ENCODE assay signal across 21 cellular contexts in genomic region chr7:106514887-106515286, GRCh38.
A peak's percentile ranks its signal among the peaks of the same experiment; 100 is the strongest.
DNase-seq lines count a peak whose midpoint lies in the region; ATAC-seq and TF ChIP-seq lines count a peak whose summit lies in the region.
"Had no signal": no experiment of that assay in that cellular context is flagged by ENCODE, and none has a peak within 500 bp of the region (broad histone marks: within the 10 kb centered on the region; RNA-seq: fewer than 3 reads in every experiment).

No MANE protein-coding gene starts in this region.

- POLR2A ChIA-PET in activated CD4-positive, alpha-beta memory T cell treated with anti-CD3 and anti-CD28 coated beads for 36 hours (lab: Charles Lee) = no interaction called here

- H3K4me1 Mint-ChIP-seq in activated CD4-positive, alpha-beta memory T cell treated with anti-CD3 and anti-CD28 coated beads for 36 hours (ENCODE audit: low read depth) = peaks cover 6% of the 10 kb centered on the region

- H3K9me3 Mint-ChIP-seq in activated CD4-positive, alpha-beta memory T cell treated with anti-CD3 and anti-CD28 coated beads for 36 hours = no peaks in the 10 kb centered on the region
- H3K9me3 Mint-ChIP-seq: CD4-positive, alpha-beta T cell had no signal

- peak overlapping the region; percentile 64 for H3K4me3 ChIP-seq in adipocyte (ENCODE audit: low read length)
- no peak overlapping the region for H3K4me3 ChIP-seq in fibroblast of pulmonary artery (replicated peaks; ENCODE audit: low read depth, low read length)
- H3K4me3 ChIP-seq: BLaER1 treated with 17β-estradiol and CSF1 and Interleukin-3, amounts not matched to agents 10 nM and 100 nM had no signal

- H3K4me3 Mint-ChIP-seq in activated CD4-positive, alpha-beta memory T cell treated with anti-CD3 and anti-CD28 coated beads for 36 hours = no peak overlapping the region
- H3K4me3 Mint-ChIP-seq: CD4-positive, alpha-beta T cell had no signal

- peaks cover 20% of the 10 kb centered on the region for H3K27me3 Mint-ChIP-seq in activated CD4-positive, alpha-beta memory T cell treated with anti-CD3 and anti-CD28 coated beads for 36 hours

- TF ChIP-seq CTCF in fibroblast of pulmonary artery (IDR thresholded peaks at IDR 0.05; ENCODE audit: low read length, missing control alignments) = no peak

- peak overlapping the region; percentile 52 for H3K9ac ChIP-seq in adipocyte (ENCODE audit: low read length)
- H3K9ac ChIP-seq: BLaER1 treated with 17β-estradiol and CSF1 and Interleukin-3, amounts not matched to agents 10 nM and 100 nM; SK-N-SH had no signal

- H3K9me3 ChIP-seq in adipocyte (ENCODE audit: control insufficient read depth, low read length) = no peaks in the 10 kb centered on the region
- H3K9me3 ChIP-seq: SK-N-SH had no signal

- no peak overlapping the region for H3K27ac Mint-ChIP-seq in activated CD4-positive, alpha-beta memory T cell treated with anti-CD3 and anti-CD28 coated beads for 36 hours
- H3K27ac Mint-ChIP-seq: CD4-positive, alpha-beta T cell had no signal

- no peaks in the 10 kb centered on the region for H3K36me3 ChIP-seq in adipocyte (ENCODE audit: control insufficient read depth, insufficient read depth, low read length, severe bottlenecking)
- H3K36me3 ChIP-seq: BLaER1 treated with 17β-estradiol and CSF1 and Interleukin-3, amounts not matched to agents 10 nM and 100 nM had no signal

- intact Hi-C loops in sciatic nerve (cut with DNase I) = no loop called here
- intact Hi-C loops in activated CD4-positive, alpha-beta memory T cell treated with anti-CD3 and anti-CD28 coated beads for 36 hours (cut with micrococcal nuclease) = no loop called here

- ATAC-seq in sciatic nerve (peak; percentile 80), GM19455 (IDR thresholded peaks at IDR 0.05; ENCODE audit: unreplicated experiment) (no peak)
- ATAC-seq: HepG2 had no signal

- peak; percentile 40 for DNase-seq in AG08395 (ENCODE audit: low spot score)
- peak; percentile 33 for DNase-seq in adipocyte (ENCODE audit: low read depth)
- peak; percentile 43 for DNase-seq in fibroblast of pulmonary artery (ENCODE audit: low read depth)
- DNase-seq in sciatic nerve (ENCODE audit: low spot score) = no peak
- DNase-seq in DMS153 (lab: John Stamatoyannopoulos, UW) = no peak
- no peak for DNase-seq in activated CD4-positive, alpha-beta memory T cell treated with anti-CD3 and anti-CD28 coated beads for 36 hours
- DNase-seq in anterior cingulate cortex (lab: John Stamatoyannopoulos, UW) = no peak
- DNase-seq: AML-193; CD4-positive, alpha-beta T cell; Kasumi-1; NCI-H1092 treated with DMSO at 0.1 percent for 48 hours; NCI-H1436; NCI-H187; NCI-H2081 treated with DMSO at 0.1 percent for 48 hours; NCI-H524 treated with DMSO at 0.1 percent for 48 hours; NCI-H774; SIG-M5; SK-N-SH had no signal

- H3K36me3 Mint-ChIP-seq in activated CD4-positive, alpha-beta memory T cell treated with anti-CD3 and anti-CD28 coated beads for 36 hours = no peaks in the 10 kb centered on the region

- CTCF ChIA-PET in activated CD4-positive, alpha-beta memory T cell treated with anti-CD3 and anti-CD28 coated beads for 36 hours (lab: Charles Lee) = interaction anchor here (0.7 kb wide), 1 partner anchor 150 kb away, joined by 3 read pairs; no protein-coding TSS in a partner anchor

- peaks cover 15% of the 10 kb centered on the region for H3K4me1 ChIP-seq in adipocyte (ENCODE audit: control insufficient read depth, insufficient read depth, low read length)

- H3K27me3 ChIP-seq in adipocyte (replicated peaks; ENCODE audit: control insufficient read depth, insufficient read depth, low read length) = no peaks in the 10 kb centered on the region
- H3K27me3 ChIP-seq: BLaER1 treated with 17β-estradiol and CSF1 and Interleukin-3, amounts not matched to agents 10 nM and 100 nM had no signal

Comparison
In these comparisons a context has a peak if more than half of its experiments do, and no peak if none do; other contexts are left out.
1. DNase-seq: peak in AG08395 (single experiment), adipocyte (single experiment) and fibroblast of pulmonary artery (single experiment); none in sciatic nerve (single experiment), DMS153 (single experiment), activated CD4-positive, alpha-beta memory T cell treated with anti-CD3 and anti-CD28 coated beads for 36 hours (single experiment) and anterior cingulate cortex (0 of 58).